In the genomic region with DNA sequence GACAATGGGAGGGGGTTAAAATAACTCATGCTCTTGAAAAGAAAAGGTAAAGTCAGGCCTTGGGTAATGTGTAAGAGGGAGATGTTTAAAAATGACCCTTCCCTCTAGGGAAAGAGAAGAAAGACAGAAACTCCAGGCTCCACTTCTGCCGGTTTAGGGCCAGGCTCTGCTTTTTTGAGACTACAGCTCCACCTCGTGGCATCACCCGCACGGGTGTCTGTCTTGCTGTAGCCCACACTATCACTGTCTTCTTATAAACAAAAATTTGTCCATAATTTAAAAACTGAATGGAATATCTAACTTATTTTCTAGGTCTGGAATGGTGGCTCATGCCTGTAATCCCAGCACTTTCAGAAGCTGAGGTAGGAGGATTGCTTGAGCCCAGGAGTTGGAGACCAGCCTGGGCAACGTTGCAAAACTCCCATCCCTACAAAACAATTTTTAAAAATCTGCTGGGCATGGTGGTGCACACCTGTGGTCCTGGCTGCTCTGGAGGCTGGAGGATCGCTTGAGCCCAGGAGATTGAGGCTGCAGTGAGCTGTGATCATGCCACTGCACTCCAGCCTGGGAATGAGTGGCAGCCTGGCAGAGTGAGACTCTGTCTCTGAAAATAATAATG, we compare ENCODE assay signal across 8 cellular contexts.
A peak's percentile ranks its signal among the peaks of the same experiment; 100 is the strongest.
DNase-seq lines count a peak whose midpoint lies in the region; ATAC-seq, FAIRE-seq and TF ChIP-seq lines count a peak whose summit lies in the region.

No MANE protein-coding gene starts in this region.

- no peak overlapping the region for H2AFZ ChIP-seq in HepG2 (ENCODE audit: low read length)

- no peaks in the 10 kb centered on the region for H3K9me3 ChIP-seq in CD8-positive, alpha-beta T cell (ENCODE audit: low read length)
- no peaks in the 10 kb centered on the region for H3K9me3 ChIP-seq in HepG2 (ENCODE audit: low read length)

- TF ChIP-seq RAD21 in HepG2 (CRISPR knock-in tag; IDR thresholded peaks at IDR 0.05) = peak; percentile 81

- H3K4me1 Mint-ChIP-seq in CD8-positive, alpha-beta T cell (ENCODE audit: low read depth) = peaks cover 5% of the 10 kb centered on the region
- peaks cover 4% of the 10 kb centered on the region for H3K4me1 Mint-ChIP-seq in chondrocyte (ENCODE audit: low read depth)

- no peak overlapping the region for H3K27ac Mint-ChIP-seq in CD8-positive, alpha-beta T cell
- no peak overlapping the region for H3K27ac Mint-ChIP-seq in chondrocyte (ENCODE audit: unreplicated experiment)

- no peak overlapping the region for H3K4me3 Mint-ChIP-seq in CD8-positive, alpha-beta T cell
- no peak overlapping the region for H3K4me3 Mint-ChIP-seq in chondrocyte (ENCODE audit: unreplicated experiment)

- H3K27me3 Mint-ChIP-seq in CD8-positive, alpha-beta T cell (ENCODE audit: low read depth) = peaks cover 24% of the 10 kb centered on the region
- peaks cover 18% of the 10 kb centered on the region for H3K27me3 Mint-ChIP-seq in chondrocyte (ENCODE audit: low read depth)

- 8% methylated on average over 6 of the region's 6 CpGs for WGBS in HepG2 (ENCODE audit: low lambda C conversion rate)

- no peaks in the 10 kb centered on the region for H3K36me3 ChIP-seq in CD8-positive, alpha-beta T cell (ENCODE audit: insufficient read depth, low read length)
- no peaks in the 10 kb centered on the region for H3K36me3 ChIP-seq in HepG2 (replicated peaks in 1 of 2; ENCODE audit: control insufficient read depth in 1 of 2, insufficient read depth in 2 of 2, low read length in 2 of 2)

- peaks cover 5% of the 10 kb centered on the region for H3K4me1 ChIP-seq in CD8-positive, alpha-beta T cell (ENCODE audit: insufficient read depth, low read length)
- H3K4me1 ChIP-seq in HepG2 (ENCODE audit: insufficient read depth, low read length) = peaks cover 19% of the 10 kb centered on the region

- no TSS peak for BruUV-seq in HepG2 (replicated peaks; lab: Mats Ljungman, UMichigan)

- ATAC-seq in CD8-positive, alpha-beta T cell = peak; percentile 59
- ATAC-seq in GM21825 (IDR thresholded peaks at IDR 0.05; ENCODE audit: unreplicated experiment) (peak; percentile 47), HepG2 (peak; percentile 48), GM18502 (IDR thresholded peaks at IDR 0.05; ENCODE audit: poor library complexity, unreplicated experiment) (no peak)

- DNase-seq in CD8-positive, alpha-beta T cell = peak; percentile 35 to 80 (median 66)
- DNase-seq in NCI-H226 (peak; percentile 29), chondrocyte (ENCODE audit: low spot score) (no peak), HepG2 (ENCODE audit: low spot score) (peak; percentile 43)
- DNase-seq in activated CD4-positive, alpha-beta T cell treated with anti-CD3 and anti-CD28 coated beads for 4 hours = peak; percentile 52 to 72
- DNase-seq in stimulated activated CD4-positive, alpha-beta T cell treated with anti-CD3 and anti-CD28 coated beads, TNF-alpha, amount 100 ng/mL, for 24 hours (ENCODE audit: low read depth in 3 of 3) = peak; percentile 38 to 57 (median 55)

- TF ChIP-seq POLR2A in HepG2 (IDR thresholded peaks at IDR 0.05; ENCODE audit: insufficient read depth in 1 of 2, low read depth in 2 of 2, low read length in 2 of 2) = no peak

- FAIRE-seq in HepG2 (lab: Jason Lieb, UNC) = peak; percentile 67

- CTCF ChIA-PET in CD8-positive, alpha-beta T cell (lab: Charles Lee) = interaction anchor here (0.5 to 10.8 kb wide), 24 partner anchors 9 to 626 kb away, joined by 3 to 251 read pairs (median 4); a partner anchor contains a TSS
- CTCF ChIA-PET in HepG2 (lab: Yijun Ruan, JAX; ENCODE audit: low intra/inter-chr PET ratio, low total read pairs) = interaction anchor here (1.1 to 2.8 kb wide), 4 partner anchors 20 to 412 kb away, joined by 4 to 28 read pairs (median 17); no protein-coding TSS in a partner anchor

- no peaks in the 10 kb centered on the region for H3K79me2 ChIP-seq in HepG2 (ENCODE audit: insufficient read depth, low read length)

- no peak overlapping the region for H3K9ac ChIP-seq in HepG2 (ENCODE audit: insufficient read depth, low read depth, low read length)

- no peak overlapping the region for H3K27ac ChIP-seq in CD8-positive, alpha-beta T cell (ENCODE audit: low read depth, low read length)
- H3K27ac ChIP-seq in HepG2 (ENCODE audit: extremely low read length, insufficient read depth, low read length) = no peak overlapping the region

- H3K4me2 ChIP-seq in HepG2 (ENCODE audit: low read depth, low read length) = no peak overlapping the region

- H3K4me3 ChIP-seq in CD8-positive, alpha-beta T cell (ENCODE audit: low read depth, low read length) = no peak overlapping the region
- H3K4me3 ChIP-seq in HepG2 (replicated peaks in 1 of 3; ENCODE audit: insufficient read depth in 1 of 3, low read depth in 2 of 3, low read length in 3 of 3) = no peak overlapping the region

- TF ChIP-seq CTCF in CD8-positive, alpha-beta T cell (IDR thresholded peaks at IDR 0.05) = peak; percentile 78
- TF ChIP-seq CTCF in chondrocyte (IDR thresholded peaks at IDR 0.05) = peak; percentile 94
- TF ChIP-seq CTCF in HepG2 (CRISPR knock-in tag; IDR thresholded peaks at IDR 0.05) = peak; percentile 81

- H3K27me3 ChIP-seq in CD8-positive, alpha-beta T cell (ENCODE audit: insufficient read depth, low read length) = no peaks in the 10 kb centered on the region
- peaks cover 0 to 13% of the 10 kb centered on the region in 2 experiments; a peak in 1 of 5 replicates for H3K27me3 ChIP-seq in HepG2 (ENCODE audit: control insufficient read depth in 1 of 2, insufficient read depth in 2 of 2, low read length in 2 of 2)

- no peaks in the 10 kb centered on the region for H4K20me1 ChIP-seq in HepG2 (ENCODE audit: insufficient read depth, low read length)

- POLR2A ChIA-PET in CD8-positive, alpha-beta T cell (lab: Charles Lee) = interaction anchor here (0.6 to 1.1 kb wide), 2 partner anchors 108 to 374 kb away, joined by 3 to 6 read pairs; a partner anchor contains a TSS
- POLR2A ChIA-PET in HepG2 (lab: Yijun Ruan, JAX) = no interaction called here

- in situ Hi-C loops in HepG2 (cut with HindIII; ENCODE audit: extremely low pct_ligation_motif_present, low pct_unique_long_range_greater_than_20kb) = loop anchor here (5.0 kb wide), 2 partner anchors 372 to 412 kb away; no protein-coding TSS in a partner anchor

- intact Hi-C loops in CD8-positive, alpha-beta T cell (cut with DNase I, micrococcal nuclease) = loop anchor here (1.0 to 5.0 kb wide), 3 partner anchors 87 to 374 kb away; a partner anchor contains a TSS
- intact Hi-C loops in HepG2 (cut with micrococcal nuclease; ENCODE audit: unreplicated experiment) = loop anchor here (1.0 to 5.0 kb wide), 5 partner anchors 87 to 412 kb away; a partner anchor contains a TSS

- no peaks in the 10 kb centered on the region for H3K36me3 Mint-ChIP-seq in CD8-positive, alpha-beta T cell
- no peaks in the 10 kb centered on the region for H3K36me3 Mint-ChIP-seq in chondrocyte (ENCODE audit: low read depth)

- no peaks in the 10 kb centered on the region for H3K9me3 Mint-ChIP-seq in CD8-positive, alpha-beta T cell
- no peaks in the 10 kb centered on the region for H3K9me3 Mint-ChIP-seq in chondrocyte (ENCODE audit: low read depth)

- TF ChIP-seq EP300 in HepG2 (IDR thresholded peaks at IDR 0.05; ENCODE audit: low read depth in 2 of 2, low read length in 2 of 2) = no peak
- TF ChIP-seq EP300 in HepG2 (CRISPR knock-in tag; IDR thresholded peaks at IDR 0.05; ENCODE audit: borderline replicate concordance) = no peak

TF ChIP-seq in HepG2, 621 proteins besides CTCF, POLR2A, EP300 and RAD21:
- TF ChIP-seq SAP130 (CRISPR knock-in tag; IDR thresholded peaks at IDR 0.05; ENCODE audit: low read depth) (0 out of 2 replicates have a peak, but pooled peaks have one; percentile 13), ZNF430 (CRISPR knock-in tag; IDR thresholded peaks at IDR 0.05) (peak; percentile 30; the same call in 1 of the 2 replicates), ZNF317 (CRISPR knock-in tag; IDR thresholded peaks at IDR 0.05) (no peak), IRF2 (CRISPR knock-in tag; IDR thresholded peaks at IDR 0.05) (peak; percentile 31; the same call in 1 of the 2 replicates), ERF (CRISPR knock-in tag; IDR thresholded peaks at IDR 0.05) (no peak), SMC3 (IDR thresholded peaks at IDR 0.05; ENCODE audit: low read length) (peak; percentile 99), FOSL2 (CRISPR knock-in tag; IDR thresholded peaks at IDR 0.05) (0 out of 2 replicates have a peak, but pooled peaks have one; percentile 20), KDM2A (CRISPR knock-in tag; IDR thresholded peaks at IDR 0.05; ENCODE audit: borderline replicate concordance, low read depth) (peak; percentile 35; the same call in 1 of the 2 replicates), STAG1 (CRISPR knock-in tag; IDR thresholded peaks at IDR 0.05) (peak; percentile 95)
